ENCODE assay signal across 1 cellular context in genomic region chr7:149822353-149822943, GRCh38.
TF ChIP-seq lines count a peak whose summit lies in the region.

No MANE protein-coding gene starts in this region.

TF ChIP-seq in HepG2, 621 proteins besides CTCF, POLR2A, EP300 and RAD21:
- TF ChIP-seq ZNF619 (CRISPR knock-in tag; IDR thresholded peaks at IDR 0.05) (no peak), RBFOX2 (IDR thresholded peaks at IDR 0.05; ENCODE audit: low read depth, low read length) (no peak), ZBTB33 (CRISPR knock-in tag; IDR thresholded peaks at IDR 0.05) (0 out of 2 replicates have a peak, but pooled peaks have one; percentile 39), ZSCAN25 (CRISPR knock-in tag; IDR thresholded peaks at IDR 0.05) (peak; percentile 40), CCDC6 (CRISPR knock-in tag; IDR thresholded peaks at IDR 0.05) (0 out of 2 replicates have a peak, but pooled peaks have one; percentile 8), ZNF558 (CRISPR knock-in tag; IDR thresholded peaks at IDR 0.05; ENCODE audit: borderline replicate concordance) (no peak), GABPB1 (CRISPR knock-in tag; IDR thresholded peaks at IDR 0.05) (peak; percentile 64; the same call in 1 of the 2 replicates), ZNF770 (CRISPR knock-in tag; IDR thresholded peaks at IDR 0.05) (no peak)
